In the genomic region with DNA sequence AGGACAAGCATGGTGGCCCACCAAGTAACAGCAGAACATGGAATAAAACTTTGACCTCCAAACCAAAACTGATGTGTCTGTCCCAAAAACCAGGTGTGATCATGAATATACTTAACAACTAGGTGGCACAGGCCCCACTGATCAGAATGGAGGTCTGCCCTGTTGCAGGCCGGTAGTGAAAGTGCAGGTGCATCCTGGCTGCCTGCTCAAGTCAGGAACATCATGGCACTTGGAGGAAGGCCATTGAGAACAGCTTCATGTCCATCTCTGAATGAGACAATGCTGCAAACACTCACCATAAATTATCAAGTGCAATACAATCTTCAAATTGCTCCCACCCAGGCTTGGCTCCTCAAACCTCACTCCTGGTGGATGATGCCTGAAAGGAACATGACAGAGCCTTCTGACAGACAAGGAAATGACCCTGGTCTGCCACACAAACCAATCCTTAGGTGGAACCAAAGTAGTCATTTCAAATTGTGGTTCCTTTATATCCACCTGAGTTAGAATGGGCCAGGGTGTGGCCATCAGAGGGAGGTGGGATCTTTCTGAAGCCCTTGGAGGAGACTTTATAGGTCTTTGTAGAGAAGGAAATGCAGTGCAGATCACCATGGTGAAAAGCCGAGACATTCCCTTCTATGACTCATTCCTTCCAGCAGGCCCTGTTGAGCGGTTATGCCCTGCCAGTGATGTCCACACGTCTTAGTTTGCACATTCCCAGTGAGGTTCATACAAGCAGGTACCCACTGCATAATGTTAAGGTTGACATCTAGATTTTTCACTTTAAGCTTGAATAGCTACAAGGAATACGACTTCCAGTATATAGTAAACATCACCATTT, we compare ENCODE assay signal across 1 cellular context.
TF ChIP-seq lines count a peak whose summit lies in the region.

No MANE protein-coding gene starts in this region.

TF ChIP-seq in GM23338, 12 proteins besides CTCF, POLR2A, EP300 and RAD21 (continued from another document):
- TF ChIP-seq ETS1 (IDR thresholded peaks at IDR 0.05), result no peak
